20 cellular contexts compared by ENCODE assay signal in the genomic region with DNA sequence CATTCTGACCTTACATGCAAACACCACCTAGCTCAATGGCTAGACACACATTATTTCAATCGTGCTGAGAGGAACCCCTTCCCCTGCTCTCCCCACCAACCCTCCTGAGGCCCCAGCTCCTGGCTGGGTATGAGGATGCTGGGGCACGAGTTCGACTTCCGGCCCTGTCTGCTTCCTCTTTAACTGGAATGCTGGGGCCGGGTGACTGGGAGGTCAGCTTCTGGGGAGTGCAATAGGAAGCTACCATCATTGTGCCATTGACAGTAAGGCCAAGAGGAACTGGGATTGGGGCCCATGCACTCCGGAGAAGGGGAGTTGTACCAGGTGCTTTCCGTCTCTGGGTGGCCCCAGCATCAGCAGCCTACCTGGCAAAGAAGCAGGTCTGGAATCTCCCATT. TPM values are rescaled to one million over a fixed set of nuclear protein-coding genes. Genes with fewer than 3 reads are reported as not detected.
A peak's percentile ranks its signal among the peaks of the same experiment; 100 is the strongest.
DNase-seq lines count a peak whose midpoint lies in the region; ATAC-seq, FAIRE-seq and TF ChIP-seq lines count a peak whose summit lies in the region.
"Had no signal": no experiment of that assay in that cellular context is flagged by ENCODE, and none has a peak within 500 bp of the region (broad histone marks: within the 10 kb centered on the region; RNA-seq: fewer than 3 reads in every experiment).

No MANE protein-coding gene starts in this region.

- DNase-seq in right lobe of liver (peak; percentile 65 to 79 (median 68)), HepG2 (ENCODE audit: low spot score) (no peak), dermis microvascular lymphatic vessel endothelial cell (ENCODE audit: low read depth in 2 of 2) (peak; percentile 80 to 99), medulla oblongata (ENCODE audit: extremely low spot score) (peak; percentile 51), upper lobe of right lung (peak; percentile 79), hepatic stellate cell (ENCODE audit: low spot score) (no peak), occipital lobe (lab: John Stamatoyannopoulos, UW) (no peak), A172 (ENCODE audit: low spot score) (no peak)
- DNase-seq: activated CD4-positive, alpha-beta T cell treated with anti-CD3 and anti-CD28 coated beads for 4 hours; activated naive CD4-positive, alpha-beta T cell treated with anti-CD3 and anti-CD28 coated beads, Interleukin-2, amount 50 U/mL, for 16 hours; CD4-positive, alpha-beta T cell; hippocampal formation; kidney glomerular epithelial cell; natural killer cell; NCI-H82; SHP77; stimulated activated CD4-positive, alpha-beta T cell treated with anti-CD3 and anti-CD28 coated beads, Interleukin-4, amount 100 ng/mL, for 24 hours; T1000 had no signal

- H3K4me1 ChIP-seq in right lobe of liver = peaks cover 0 to 8% (median 4%) of the 10 kb centered on the region in 4 donors
- peaks cover 12% of the 10 kb centered on the region for H3K4me1 ChIP-seq in HepG2 (ENCODE audit: insufficient read depth, low read length)
- peaks cover 12% of the 10 kb centered on the region for H3K4me1 ChIP-seq in upper lobe of right lung

- no peak overlapping the region for H3K4me2 ChIP-seq in HepG2 (ENCODE audit: low read depth, low read length)
- H3K4me2 ChIP-seq: GM23338 had no signal

- H3K9ac ChIP-seq in HepG2 (ENCODE audit: insufficient read depth, low read depth, low read length) = no peak overlapping the region

- CTCF ChIA-PET in HepG2 (lab: Yijun Ruan, JAX; ENCODE audit: low intra/inter-chr PET ratio, low total read pairs) = no interaction called here

- no TSS peak for BruUV-seq in HepG2 (replicated peaks; lab: Mats Ljungman, UMichigan)

- TF ChIP-seq CTCF in right lobe of liver (IDR thresholded peaks at IDR 0.05) (no peak), HepG2 (CRISPR knock-in tag; IDR thresholded peaks at IDR 0.05) (no peak), upper lobe of right lung (IDR thresholded peaks at IDR 0.05) (no peak)

- TF ChIP-seq POLR2A in right lobe of liver (IDR thresholded peaks at IDR 0.05) (no peak), HepG2 (IDR thresholded peaks at IDR 0.05; ENCODE audit: insufficient read depth in 1 of 2, low read depth in 2 of 2, low read length in 2 of 2) (no peak)

- TF ChIP-seq RAD21 in HepG2 (CRISPR knock-in tag; IDR thresholded peaks at IDR 0.05) = no peak

- H2AFZ ChIP-seq in HepG2 (ENCODE audit: low read length) = no peak overlapping the region
- H2AFZ ChIP-seq: GM23338 had no signal

- H4K20me1 ChIP-seq in HepG2 (ENCODE audit: insufficient read depth, low read length) = peaks cover 3% of the 10 kb centered on the region; the same call in 1 of the 2 replicates

- no peaks in the 10 kb centered on the region for H3K79me2 ChIP-seq in HepG2 (ENCODE audit: insufficient read depth, low read length)

- H3K9me3 ChIP-seq in right lobe of liver = no peaks in the 10 kb centered on the region
- no peaks in the 10 kb centered on the region for H3K9me3 ChIP-seq in HepG2 (ENCODE audit: low read length)
- H3K9me3 ChIP-seq in upper lobe of right lung = no peaks in the 10 kb centered on the region

- intact Hi-C loops in right lobe of liver (cut with DNase I) (no loop called here), HepG2 (cut with micrococcal nuclease; ENCODE audit: unreplicated experiment) (no loop called here), upper lobe of right lung (cut with DNase I) (no loop called here)

- H3K27me3 ChIP-seq in right lobe of liver (no peaks in the 10 kb centered on the region), HepG2 (ENCODE audit: control insufficient read depth in 1 of 2, insufficient read depth in 2 of 2, low read length in 2 of 2) (peaks cover 3 to 49% of the 10 kb centered on the region in 2 experiments; a peak in 4 of 5 replicates), upper lobe of right lung (no peaks in the 10 kb centered on the region)

- FAIRE-seq in HepG2 (lab: Jason Lieb, UNC) = no peak
- FAIRE-seq: A204.1 had no signal

- no peak overlapping the region for H3K27ac ChIP-seq in right lobe of liver
- H3K27ac ChIP-seq in HepG2 (ENCODE audit: extremely low read length, insufficient read depth, low read length) = no peak overlapping the region
- no peak overlapping the region for H3K27ac ChIP-seq in upper lobe of right lung

- POLR2A ChIA-PET in HepG2 (lab: Yijun Ruan, JAX) = no interaction called here

- no peak overlapping the region for H3K4me3 ChIP-seq in right lobe of liver
- no peak overlapping the region for H3K4me3 ChIP-seq in HepG2 (replicated peaks in 1 of 3; ENCODE audit: insufficient read depth in 1 of 3, low read depth in 2 of 3, low read length in 3 of 3)
- no peak overlapping the region for H3K4me3 ChIP-seq in upper lobe of right lung
- H3K4me3 ChIP-seq: GM23338 had no signal

- in situ Hi-C loops in HepG2 (cut with HindIII; ENCODE audit: extremely low pct_ligation_motif_present, low pct_unique_long_range_greater_than_20kb) = no loop called here

- TF ChIP-seq EP300 in HepG2 (IDR thresholded peaks at IDR 0.05; ENCODE audit: low read depth in 2 of 2, low read length in 2 of 2) (no peak), HepG2 (CRISPR knock-in tag; IDR thresholded peaks at IDR 0.05; ENCODE audit: borderline replicate concordance) (no peak)

- ATAC-seq in right lobe of liver (peak; percentile 48 to 55 (median 54)), HepG2 (no peak), upper lobe of right lung (peak; percentile 88)
- ATAC-seq: GM23338 had no signal

- 30% methylated on average over 6 of the region's 7 CpGs for WGBS in right lobe of liver (ENCODE audit: insufficient coverage, low coverage, low lambda C conversion rate, missing lambda C conversion rate)
- 47% methylated on average over 7 of the region's 7 CpGs for WGBS in HepG2 (ENCODE audit: low lambda C conversion rate)

- H3K36me3 ChIP-seq in right lobe of liver = no peaks in the 10 kb centered on the region
- H3K36me3 ChIP-seq in HepG2 (replicated peaks in 1 of 2; ENCODE audit: control insufficient read depth in 1 of 2, insufficient read depth in 2 of 2, low read length in 2 of 2) = no peaks in the 10 kb centered on the region
- H3K36me3 ChIP-seq in upper lobe of right lung = no peaks in the 10 kb centered on the region

TF ChIP-seq in HepG2, 621 proteins besides CTCF, POLR2A, EP300 and RAD21:
- TF ChIP-seq MBNL3 (CRISPR knock-in tag; conservative IDR thresholded peaks at IDR 0.05) = no peak
- no peak for TF ChIP-seq ZZZ3 (CRISPR knock-in tag; IDR thresholded peaks at IDR 0.05; ENCODE audit: borderline replicate concordance)
- no peak for TF ChIP-seq ZNF569 (CRISPR knock-in tag; IDR thresholded peaks at IDR 0.05; ENCODE audit: borderline replicate concordance)
- TF ChIP-seq ZFYVE20 (CRISPR knock-in tag; IDR thresholded peaks at IDR 0.05; ENCODE audit: borderline replicate concordance, low read depth) = no peak
- no peak for TF ChIP-seq BORCS8-MEF2B (CRISPR knock-in tag; IDR thresholded peaks at IDR 0.05)
- TF ChIP-seq ZNF329 (CRISPR knock-in tag; IDR thresholded peaks at IDR 0.05; ENCODE audit: low read depth) = no peak
- TF ChIP-seq FOXO1 (CRISPR knock-in tag; IDR thresholded peaks at IDR 0.05) = no peak
- no peak for TF ChIP-seq MED13 (CRISPR knock-in tag; IDR thresholded peaks at IDR 0.05)
- TF ChIP-seq ZNF580 (CRISPR knock-in tag; IDR thresholded peaks at IDR 0.05; ENCODE audit: borderline replicate concordance, low read depth) = no peak

RNA-seq across cellular contexts. Expression of gene TLE3, which starts 15.6 kb away (rescaled TPM):
- total RNA-seq in right lobe of liver = 10 to 100 TPM in 5 of 6 experiments, 1 to 10 TPM in 1; 8.9 to 38.2 (median 21.2) TPM
- 11.9 TPM in 2 replicates for total RNA-seq in HepG2 (2016; rRNA removed; fragmentation: Illumina TruSeq; extraction: Trizol)
- total RNA-seq in HepG2 (2016; cell fraction: cytosol; rRNA removed; fragmentation: Illumina TruSeq; extraction: Trizol; ENCODE audit: low read depth) = 4.3 and 4.6 TPM in 2 replicates
- total RNA-seq in HepG2 (2016; cell fraction: insoluble cytoplasmic fraction; rRNA removed; fragmentation: Illumina TruSeq; extraction: Trizol) = 11.3 and 13.4 TPM in 2 replicates
- 6.8 and 8.2 TPM in 2 replicates for total RNA-seq in HepG2 (2016; cell fraction: membrane; rRNA removed; fragmentation: Illumina TruSeq; extraction: Trizol)
- total RNA-seq in HepG2 (2016; cell fraction: nucleus; rRNA removed; fragmentation: Illumina TruSeq; extraction: Trizol) = 17.8 and 18.8 TPM in 2 replicates
- 10.8 and 13.8 TPM in 2 replicates for polyA plus RNA-seq in HepG2 (2011; rRNA removed)
- polyA plus RNA-seq in HepG2 (2011; cell fraction: cytosol; rRNA removed) = 7.1 and 8.6 TPM in 2 replicates
- 48.8 and 69.4 TPM in 2 replicates for polyA plus RNA-seq in HepG2 (2011; cell fraction: nucleus; rRNA removed)
- polyA plus RNA-seq in HepG2 (2012) = 21.9 and 27.0 TPM in 2 replicates
- polyA plus RNA-seq in HepG2 (2016; cell fraction: cytosol; fragmentation: Illumina TruSeq; extraction: Trizol; ENCODE audit: low read depth) = 0.89 and 1.1 TPM in 2 replicates
- 11.5 and 15.8 TPM in 2 replicates for polyA plus RNA-seq in HepG2 (2016; cell fraction: insoluble cytoplasmic fraction; fragmentation: Illumina TruSeq; extraction: Trizol; ENCODE audit: low read depth)
- 2.4 and 4.2 TPM in 2 replicates for polyA plus RNA-seq in HepG2 (2016; cell fraction: membrane; fragmentation: Illumina TruSeq; extraction: Trizol; ENCODE audit: low read depth)
- 22.7 and 23.0 TPM in 2 replicates for polyA plus RNA-seq in HepG2 (2016; cell fraction: nucleus; fragmentation: Illumina TruSeq; extraction: Trizol; ENCODE audit: insufficient read depth, low read depth)
- 51.1 and 121 TPM in 2 replicates for polyA minus RNA-seq in HepG2 (2011; rRNA and poly(A)+ RNA removed; ENCODE audit: low replicate concordance)
- 16.1 and 16.6 TPM in 2 replicates for polyA minus RNA-seq in HepG2 (2011; cell fraction: cytosol; rRNA and poly(A)+ RNA removed)
- polyA minus RNA-seq in HepG2 (2011; cell fraction: nucleus; rRNA and poly(A)+ RNA removed) = 57.1 and 60.3 TPM in 2 replicates
- total RNA-seq in dermis microvascular lymphatic vessel endothelial cell = 11.4 and 23.4 TPM in 2 replicates
- 58.8 TPM for total RNA-seq in upper lobe of right lung
- 79.4 TPM for total RNA-seq in occipital lobe
- 0.10 and 0.59 TPM in 2 replicates for total RNA-seq in A172 (2014; rRNA removed; shearing (Covaris generic))

Comparison
In these comparisons a context has a peak if more than half of its experiments do, and no peak if none do; other contexts are left out.
1. DNase-seq: peak in right lobe of liver (3 of 3), dermis microvascular lymphatic vessel endothelial cell (2 of 2), medulla oblongata (single experiment) and upper lobe of right lung (single experiment); none in HepG2 (single experiment), hepatic stellate cell (single experiment), occipital lobe (single experiment) and A172 (single experiment).